19 cellular contexts compared by ENCODE assay signal in the genomic region with DNA sequence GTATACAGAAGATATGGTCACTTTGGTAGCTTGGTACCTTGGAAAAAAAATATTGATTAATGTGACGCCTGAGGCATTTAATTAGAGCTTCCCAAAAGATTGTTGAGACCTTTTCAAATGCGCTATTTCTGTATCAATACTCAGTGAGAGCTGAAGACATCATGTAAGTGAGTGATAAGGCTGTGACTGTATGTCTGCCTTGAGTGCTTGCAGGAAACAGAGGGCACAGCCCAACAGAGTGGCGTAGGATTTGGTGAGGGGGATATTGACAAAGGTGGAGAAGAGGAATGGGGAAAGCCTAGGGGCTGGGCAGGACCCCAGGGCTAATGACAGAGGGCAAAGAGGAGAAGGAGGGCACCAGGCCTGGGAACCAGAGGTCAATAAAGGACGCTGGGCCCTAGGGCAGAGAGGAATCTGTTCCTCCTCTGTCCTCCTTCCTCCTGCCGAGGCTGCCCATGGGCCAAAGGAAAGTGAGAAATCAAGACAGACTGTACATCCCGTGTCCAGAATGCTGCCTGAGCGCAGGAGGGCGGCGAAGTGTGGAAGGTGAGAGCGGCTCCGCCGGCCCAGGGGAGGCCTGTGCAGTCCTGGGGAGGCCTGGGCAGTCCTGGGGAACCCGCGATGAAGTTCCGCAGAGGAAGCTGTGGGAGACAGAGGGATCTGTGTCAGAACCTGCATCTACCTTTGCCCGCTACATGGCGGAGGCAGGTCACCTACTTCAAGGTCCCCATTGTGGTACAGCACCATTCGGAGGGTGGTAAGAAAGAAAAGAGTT.
A peak's percentile ranks its signal among the peaks of the same experiment; 100 is the strongest.
DNase-seq lines count a peak whose midpoint lies in the region; ATAC-seq and TF ChIP-seq lines count a peak whose summit lies in the region.
"Had no signal": no experiment of that assay in that cellular context is flagged by ENCODE, and none has a peak within 500 bp of the region (broad histone marks: within the 10 kb centered on the region; RNA-seq: fewer than 3 reads in every experiment).

No MANE protein-coding gene starts in this region.

- WGBS in heart left ventricle, 4 donors, result 84 to 90% (median 88%) methylated on average over 18 of the region's 18 CpGs
- WGBS in neuronal stem cell (ENCODE audit: extremely low coverage in 2 of 2, insufficient read length in 2 of 2, insufficient replicate concordance in 1 of 2), 2 donors, result no CpG with 5 or more reads among the region's 18 CpGs

- H2BK15ac ChIP-seq in neuronal stem cell (ENCODE audit: low read length), result peak overlapping the region; percentile 44

- no peak overlapping the region for H2BK5ac ChIP-seq in neuronal stem cell (ENCODE audit: low read length)

- peak overlapping the region; percentile 9 for H3K14ac ChIP-seq in neuronal stem cell (ENCODE audit: low read length)

- no peaks in the 10 kb centered on the region for H3K27me3 ChIP-seq in heart left ventricle
- H3K27me3 ChIP-seq in naive thymus-derived CD4-positive, alpha-beta T cell (ENCODE audit: control insufficient read depth in 2 of 2, insufficient read depth in 2 of 2, low read length in 2 of 2), result no peaks in the 10 kb centered on the region
- H3K27me3 ChIP-seq in neuronal stem cell (ENCODE audit: control insufficient read depth in 3 of 3, insufficient read depth in 3 of 3, low read depth in 1 of 3, low read length in 3 of 3), result no peaks in the 10 kb centered on the region
- H3K27me3 ChIP-seq: BLaER1 had no signal

- H3K4me1 ChIP-seq in heart left ventricle, result peaks cover 0 to 4% (median 0%) of the 10 kb centered on the region in 12 donors
- H3K4me1 ChIP-seq in naive thymus-derived CD4-positive, alpha-beta T cell (ENCODE audit: control insufficient read depth in 2 of 2, insufficient read depth in 2 of 2, low read length in 2 of 2), result no peaks in the 10 kb centered on the region
- H3K4me1 ChIP-seq in neuronal stem cell (ENCODE audit: control insufficient read depth in 2 of 2, insufficient read depth in 1 of 2, low read depth in 1 of 2, low read length in 2 of 2), result no peaks in the 10 kb centered on the region
- H3K4me1 ChIP-seq: BLaER1, Caco-2, HAP-1 had no signal

- no peaks in the 10 kb centered on the region for H3K36me3 ChIP-seq in heart left ventricle
- H3K36me3 ChIP-seq in naive thymus-derived CD4-positive, alpha-beta T cell (ENCODE audit: control insufficient read depth in 2 of 3, insufficient read depth in 3 of 3, low read length in 3 of 3), result no peaks in the 10 kb centered on the region
- H3K36me3 ChIP-seq in neuronal stem cell (replicated peaks in 1 of 2; ENCODE audit: control insufficient read depth in 2 of 2, insufficient read depth in 2 of 2, low read length in 2 of 2), result no peaks in the 10 kb centered on the region
- H3K36me3 ChIP-seq: BLaER1, HAP-1 had no signal

- H3K9me3 Mint-ChIP-seq in naive thymus-derived CD4-positive, alpha-beta T cell, result peaks cover 0 to 5% (median 0%) of the 10 kb centered on the region in 11 donors
- H3K9me3 Mint-ChIP-seq: CD8-positive, alpha-beta T cell; HFFc6 had no signal

- H2AK5ac ChIP-seq in neuronal stem cell (ENCODE audit: low read depth, low read length), result no peak overlapping the region

- H4K8ac ChIP-seq in neuronal stem cell (ENCODE audit: low read depth, low read length), result no peak overlapping the region

- H2BK12ac ChIP-seq in neuronal stem cell (ENCODE audit: low read length), result no peak overlapping the region

- H2AFZ ChIP-seq in neuronal stem cell (ENCODE audit: low read length), result no peak overlapping the region

- no peak overlapping the region for H3K23ac ChIP-seq in neuronal stem cell (ENCODE audit: low read depth, low read length, poor library complexity)

- H3K9ac ChIP-seq in neuronal stem cell (ENCODE audit: low read depth, low read length, poor library complexity), result no peak overlapping the region
- H3K9ac ChIP-seq: BLaER1 had no signal

- H3K36me3 Mint-ChIP-seq in naive thymus-derived CD4-positive, alpha-beta T cell, result no peaks in the 10 kb centered on the region
- H3K36me3 Mint-ChIP-seq: CD4-positive, CD25-positive, alpha-beta regulatory T cell; CD8-positive, alpha-beta T cell had no signal

- CTCF ChIA-PET in naive thymus-derived CD4-positive, alpha-beta T cell (lab: Charles Lee), result no interaction called here

- no peak overlapping the region for H3K4me3 Mint-ChIP-seq in naive thymus-derived CD4-positive, alpha-beta T cell
- H3K4me3 Mint-ChIP-seq: CD4-positive, CD25-positive, alpha-beta regulatory T cell; CD8-positive, alpha-beta T cell; HFFc6 had no signal

- H3K4me1 Mint-ChIP-seq in naive thymus-derived CD4-positive, alpha-beta T cell, result peaks cover 0 to 1% (median 0%) of the 10 kb centered on the region in 7 donors
- H3K4me1 Mint-ChIP-seq: CD4-positive, CD25-positive, alpha-beta regulatory T cell had no signal

- peak overlapping the region; percentile 46 for H3K18ac ChIP-seq in neuronal stem cell (ENCODE audit: low read length)

- ATAC-seq in heart left ventricle, result peak in 3 of 4 donors; percentile 24 to 79 (median 49)
- ATAC-seq in naive thymus-derived CD4-positive, alpha-beta T cell, result peak; percentile 26
- ATAC-seq: CD8-positive, alpha-beta T cell; GM12878 had no signal

- no peak for TF ChIP-seq POLR2A in heart left ventricle (IDR thresholded peaks at IDR 0.05)

- no peak overlapping the region for H4K91ac ChIP-seq in neuronal stem cell (ENCODE audit: low read depth, low read length, poor library complexity)

- POLR2A ChIA-PET in naive thymus-derived CD4-positive, alpha-beta T cell (lab: Charles Lee), result interaction anchor here (0.6 kb wide), 1 partner anchor 1404 kb away, joined by 3 read pairs; no protein-coding TSS in a partner anchor

- no peak overlapping the region for H3K4ac ChIP-seq in neuronal stem cell (ENCODE audit: low read length)

- TF ChIP-seq CTCF in heart left ventricle (IDR thresholded peaks at IDR 0.05), result no peak

- DNase-seq in heart left ventricle (no peak), cardiac septum (ENCODE audit: low spot score) (no peak), neuronal stem cell (ENCODE audit: low spot score) (no peak), GM19240 (ENCODE audit: insufficient read length, low spot score) (no peak), NCI-H146 (lab: John Stamatoyannopoulos, UW) (no peak)
- no peak for DNase-seq in naive thymus-derived CD4-positive, alpha-beta T cell
- DNase-seq: Caco-2; CD4-positive, CD25-positive, alpha-beta regulatory T cell; CD8-positive, alpha-beta T cell; DMS 273 treated with DMSO at 0.1 percent for 48 hours; DMS79; EL; GDM1; GOT3; HFFc6 had no signal

- no peaks in the 10 kb centered on the region for H3K79me1 ChIP-seq in neuronal stem cell (ENCODE audit: low read depth, low read length)

- H3K4me2 ChIP-seq in neuronal stem cell (ENCODE audit: insufficient read depth, low read length, poor library complexity, severe bottlenecking), result no peak overlapping the region
- H3K4me2 ChIP-seq: BLaER1 had no signal

- no peak overlapping the region for H3K27ac ChIP-seq in heart left ventricle
- no peak overlapping the region for H3K27ac ChIP-seq in naive thymus-derived CD4-positive, alpha-beta T cell (ENCODE audit: low read depth, low read length)
- no peak overlapping the region for H3K27ac ChIP-seq in neuronal stem cell (replicated peaks; ENCODE audit: low read length)
- H3K27ac ChIP-seq: BLaER1, C4-2B had no signal

- no peak overlapping the region for H3K27ac Mint-ChIP-seq in naive thymus-derived CD4-positive, alpha-beta T cell
- H3K27ac Mint-ChIP-seq: CD4-positive, CD25-positive, alpha-beta regulatory T cell; CD8-positive, alpha-beta T cell; HFFc6 had no signal

- H3K27me3 Mint-ChIP-seq in naive thymus-derived CD4-positive, alpha-beta T cell, result peaks cover 0 to 6% (median 0%) of the 10 kb centered on the region in 5 donors
- H3K27me3 Mint-ChIP-seq: CD4-positive, CD25-positive, alpha-beta regulatory T cell had no signal

- intact Hi-C loops in heart left ventricle (cut with DNase I), result no loop called here
- intact Hi-C loops in cardiac septum (cut with DNase I), result no loop called here
- intact Hi-C loops in naive thymus-derived CD4-positive, alpha-beta T cell (cut with micrococcal nuclease), result no loop called here

- no peaks in the 10 kb centered on the region for H3K9me3 ChIP-seq in heart left ventricle
- no peaks in the 10 kb centered on the region for H3K9me3 ChIP-seq in naive thymus-derived CD4-positive, alpha-beta T cell (ENCODE audit: control insufficient read depth in 2 of 3, low read length in 3 of 3)
- H3K9me3 ChIP-seq in neuronal stem cell (replicated peaks in 1 of 2; ENCODE audit: control insufficient read depth in 2 of 2, insufficient read depth in 1 of 2, low read depth in 1 of 2, low read length in 2 of 2), result peaks cover 0 to 2% of the 10 kb centered on the region in 2 donors
- H3K9me3 ChIP-seq: BLaER1, Caco-2, HAP-1 had no signal

- no peak overlapping the region for H3K4me3 ChIP-seq in heart left ventricle
- no peak overlapping the region for H3K4me3 ChIP-seq in naive thymus-derived CD4-positive, alpha-beta T cell (ENCODE audit: low read length)
- no peak overlapping the region for H3K4me3 ChIP-seq in neuronal stem cell (ENCODE audit: low read length in 2 of 2)
- H3K4me3 ChIP-seq: BLaER1, GM12878, HAP-1 had no signal

- peak overlapping the region; percentile 17 for H2BK120ac ChIP-seq in neuronal stem cell (ENCODE audit: low read depth, low read length)
